Comparison of ENCODE assay signal across 1 cellular context in genomic region chr1:160101037-160101716, GRCh38.
TF ChIP-seq lines count a peak whose summit lies in the region.

No MANE protein-coding gene starts in this region.

TF ChIP-seq in GM12878, 131 proteins besides CTCF, POLR2A, EP300 and RAD21 (continued from another document and continues in another):
- TF ChIP-seq, protein P1, sequence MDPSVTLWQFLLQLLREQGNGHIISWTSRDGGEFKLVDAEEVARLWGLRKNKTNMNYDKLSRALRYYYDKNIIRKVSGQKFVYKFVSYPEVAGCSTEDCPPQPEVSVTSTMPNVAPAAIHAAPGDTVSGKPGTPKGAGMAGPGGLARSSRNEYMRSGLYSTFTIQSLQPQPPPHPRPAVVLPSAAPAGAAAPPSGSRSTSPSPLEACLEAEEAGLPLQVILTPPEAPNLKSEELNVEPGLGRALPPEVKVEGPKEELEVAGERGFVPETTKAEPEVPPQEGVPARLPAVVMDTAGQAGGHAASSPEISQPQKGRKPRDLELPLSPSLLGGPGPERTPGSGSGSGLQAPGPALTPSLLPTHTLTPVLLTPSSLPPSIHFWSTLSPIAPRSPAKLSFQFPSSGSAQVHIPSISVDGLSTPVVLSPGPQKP (IDR thresholded peaks at IDR 0.05; ENCODE audit: low read depth, low read length), result no peak
- TF ChIP-seq, protein P2, sequence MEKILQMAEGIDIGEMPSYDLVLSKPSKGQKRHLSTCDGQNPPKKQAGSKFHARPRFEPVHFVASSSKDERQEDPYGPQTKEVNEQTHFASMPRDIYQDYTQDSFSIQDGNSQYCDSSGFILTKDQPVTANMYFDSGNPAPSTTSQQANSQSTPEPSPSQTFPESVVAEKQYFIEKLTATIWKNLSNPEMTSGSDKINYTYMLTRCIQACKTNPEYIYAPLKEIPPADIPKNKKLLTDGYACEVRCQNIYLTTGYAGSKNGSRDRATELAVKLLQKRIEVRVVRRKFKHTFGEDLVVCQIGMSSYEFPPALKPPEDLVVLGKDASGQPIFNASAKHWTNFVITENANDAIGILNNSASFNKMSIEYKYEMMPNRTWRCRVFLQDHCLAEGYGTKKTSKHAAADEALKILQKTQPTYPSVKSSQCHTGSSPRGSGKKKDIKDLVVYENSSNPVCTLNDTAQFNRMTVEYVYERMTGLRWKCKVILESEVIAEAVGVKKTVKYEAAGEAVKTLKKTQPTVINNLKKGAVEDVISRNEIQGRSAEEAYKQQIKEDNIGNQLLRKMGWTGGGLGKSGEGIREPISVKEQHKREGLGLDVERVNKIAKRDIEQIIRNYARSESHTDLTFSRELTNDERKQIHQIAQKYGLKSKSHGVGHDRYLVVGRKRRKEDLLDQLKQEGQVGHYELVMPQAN (conservative IDR thresholded peaks at IDR 0.05), result no peak
- TF ChIP-seq WRNIP1 (IDR thresholded peaks at IDR 0.05; ENCODE audit: borderline replicate concordance, low read depth, low read length), result 0 out of 2 replicates have a peak, but pooled peaks have one; percentile 72
- no peak for TF ChIP-seq ZNF622 (IDR thresholded peaks at IDR 0.05)
- no peak for TF ChIP-seq JUNB (IDR thresholded peaks at IDR 0.05)
- no peak for TF ChIP-seq PRDM15 (CRISPR knock-in tag; IDR thresholded peaks at IDR 0.05)
- TF ChIP-seq NBN (IDR thresholded peaks at IDR 0.05), result peak; percentile 67; the same call in 1 of the 2 replicates
- TF ChIP-seq MYB (IDR thresholded peaks at IDR 0.05; ENCODE audit: borderline replicate concordance, low read depth, low read length), result no peak
- no peak for TF ChIP-seq PAX5 (IDR thresholded peaks at IDR 0.05; ENCODE audit: borderline replicate concordance, low read depth, low read length)
- no peak for TF ChIP-seq TCF7 (IDR thresholded peaks at IDR 0.05; ENCODE audit: borderline replicate concordance)
- TF ChIP-seq NFIC (IDR thresholded peaks at IDR 0.05; ENCODE audit: low read depth, low read length), result no peak
- TF ChIP-seq GATAD2B (conservative IDR thresholded peaks at IDR 0.05; ENCODE audit: low read depth), result no peak
- no peak for TF ChIP-seq SIN3A (IDR thresholded peaks at IDR 0.05; ENCODE audit: low read depth, low read length)
- no peak for TF ChIP-seq SPI1 (IDR thresholded peaks at IDR 0.05; ENCODE audit: borderline replicate concordance, insufficient read depth, low read depth, low read length)
- TF ChIP-seq, protein P3, sequence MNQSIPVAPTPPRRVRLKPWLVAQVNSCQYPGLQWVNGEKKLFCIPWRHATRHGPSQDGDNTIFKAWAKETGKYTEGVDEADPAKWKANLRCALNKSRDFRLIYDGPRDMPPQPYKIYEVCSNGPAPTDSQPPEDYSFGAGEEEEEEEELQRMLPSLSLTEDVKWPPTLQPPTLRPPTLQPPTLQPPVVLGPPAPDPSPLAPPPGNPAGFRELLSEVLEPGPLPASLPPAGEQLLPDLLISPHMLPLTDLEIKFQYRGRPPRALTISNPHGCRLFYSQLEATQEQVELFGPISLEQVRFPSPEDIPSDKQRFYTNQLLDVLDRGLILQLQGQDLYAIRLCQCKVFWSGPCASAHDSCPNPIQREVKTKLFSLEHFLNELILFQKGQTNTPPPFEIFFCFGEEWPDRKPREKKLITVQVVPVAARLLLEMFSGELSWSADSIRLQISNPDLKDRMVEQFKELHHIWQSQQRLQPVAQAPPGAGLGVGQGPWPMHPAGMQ (IDR thresholded peaks at IDR 0.05; ENCODE audit: borderline replicate concordance), result no peak
- TF ChIP-seq CHD2 (IDR thresholded peaks at IDR 0.05; ENCODE audit: borderline replicate concordance, low read depth, low read length), result peak; percentile 82
- no peak for TF ChIP-seq HSF1 (IDR thresholded peaks at IDR 0.05; ENCODE audit: low read depth, low read length)
- TF ChIP-seq FOXM1 (IDR thresholded peaks at IDR 0.05; ENCODE audit: low read depth, low read length), result no peak
- no peak for TF ChIP-seq RAD51 (IDR thresholded peaks at IDR 0.05)
- TF ChIP-seq, protein P4, sequence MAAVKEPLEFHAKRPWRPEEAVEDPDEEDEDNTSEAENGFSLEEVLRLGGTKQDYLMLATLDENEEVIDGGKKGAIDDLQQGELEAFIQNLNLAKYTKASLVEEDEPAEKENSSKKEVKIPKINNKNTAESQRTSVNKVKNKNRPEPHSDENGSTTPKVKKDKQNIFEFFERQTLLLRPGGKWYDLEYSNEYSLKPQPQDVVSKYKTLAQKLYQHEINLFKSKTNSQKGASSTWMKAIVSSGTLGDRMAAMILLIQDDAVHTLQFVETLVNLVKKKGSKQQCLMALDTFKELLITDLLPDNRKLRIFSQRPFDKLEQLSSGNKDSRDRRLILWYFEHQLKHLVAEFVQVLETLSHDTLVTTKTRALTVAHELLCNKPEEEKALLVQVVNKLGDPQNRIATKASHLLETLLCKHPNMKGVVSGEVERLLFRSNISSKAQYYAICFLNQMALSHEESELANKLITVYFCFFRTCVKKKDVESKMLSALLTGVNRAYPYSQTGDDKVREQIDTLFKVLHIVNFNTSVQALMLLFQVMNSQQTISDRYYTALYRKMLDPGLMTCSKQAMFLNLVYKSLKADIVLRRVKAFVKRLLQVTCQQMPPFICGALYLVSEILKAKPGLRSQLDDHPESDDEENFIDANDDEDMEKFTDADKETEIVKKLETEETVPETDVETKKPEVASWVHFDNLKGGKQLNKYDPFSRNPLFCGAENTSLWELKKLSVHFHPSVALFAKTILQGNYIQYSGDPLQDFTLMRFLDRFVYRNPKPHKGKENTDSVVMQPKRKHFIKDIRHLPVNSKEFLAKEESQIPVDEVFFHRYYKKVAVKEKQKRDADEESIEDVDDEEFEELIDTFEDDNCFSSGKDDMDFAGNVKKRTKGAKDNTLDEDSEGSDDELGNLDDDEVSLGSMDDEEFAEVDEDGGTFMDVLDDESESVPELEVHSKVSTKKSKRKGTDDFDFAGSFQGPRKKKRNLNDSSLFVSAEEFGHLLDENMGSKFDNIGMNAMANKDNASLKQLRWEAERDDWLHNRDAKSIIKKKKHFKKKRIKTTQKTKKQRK (IDR thresholded peaks at IDR 0.05; ENCODE audit: low read depth, low read length), result no peak
- no peak for TF ChIP-seq HDAC6 (IDR thresholded peaks at IDR 0.05; ENCODE audit: unreplicated experiment)
- no peak for TF ChIP-seq ZNF274 (IDR thresholded peaks at IDR 0.05; ENCODE audit: insufficient read depth, insufficient read length)
- TF ChIP-seq CREM (IDR thresholded peaks at IDR 0.05; ENCODE audit: low read depth), result peak; percentile 38; the same call in 1 of the 2 replicates
- TF ChIP-seq RELA (IDR thresholded peaks at IDR 0.05; ENCODE audit: borderline replicate concordance, partially characterized antibody), result no peak
- TF ChIP-seq, protein P5, sequence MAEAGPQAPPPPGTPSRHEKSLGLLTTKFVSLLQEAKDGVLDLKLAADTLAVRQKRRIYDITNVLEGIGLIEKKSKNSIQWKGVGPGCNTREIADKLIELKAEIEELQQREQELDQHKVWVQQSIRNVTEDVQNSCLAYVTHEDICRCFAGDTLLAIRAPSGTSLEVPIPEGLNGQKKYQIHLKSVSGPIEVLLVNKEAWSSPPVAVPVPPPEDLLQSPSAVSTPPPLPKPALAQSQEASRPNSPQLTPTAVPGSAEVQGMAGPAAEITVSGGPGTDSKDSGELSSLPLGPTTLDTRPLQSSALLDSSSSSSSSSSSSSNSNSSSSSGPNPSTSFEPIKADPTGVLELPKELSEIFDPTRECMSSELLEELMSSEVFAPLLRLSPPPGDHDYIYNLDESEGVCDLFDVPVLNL (IDR thresholded peaks at IDR 0.05; ENCODE audit: low read depth, low read length), result no peak
- TF ChIP-seq KAT2A (conservative IDR thresholded peaks at IDR 0.05; ENCODE audit: control insufficient read depth, low read depth, low read length), result no peak
- TF ChIP-seq NR2C1 (IDR thresholded peaks at IDR 0.05), result no peak
- no peak for TF ChIP-seq KLF5 (IDR thresholded peaks at IDR 0.05; ENCODE audit: partially characterized antibody)
- TF ChIP-seq NRF1 (conservative IDR thresholded peaks at IDR 0.05; ENCODE audit: low read depth, low read length), result no peak
- no peak for TF ChIP-seq RBBP5 (conservative IDR thresholded peaks at IDR 0.05)
- no peak for TF ChIP-seq RB1 (IDR thresholded peaks at IDR 0.05; ENCODE audit: borderline replicate concordance)
- TF ChIP-seq KDM1A (IDR thresholded peaks at IDR 0.05; ENCODE audit: borderline replicate concordance), result no peak
- TF ChIP-seq ZSCAN29 (IDR thresholded peaks at IDR 0.05), result no peak
- TF ChIP-seq IRF3 (IDR thresholded peaks at IDR 0.05), result no peak
- TF ChIP-seq REST (IDR thresholded peaks at IDR 0.05; ENCODE audit: low read depth, low read length), result no peak
- no peak for TF ChIP-seq BRCA1 (IDR thresholded peaks at IDR 0.05; ENCODE audit: low read depth, low read length)
- TF ChIP-seq POLR2AphosphoS5 (IDR thresholded peaks at IDR 0.05; ENCODE audit: low read length), result no peak
